In genomic region chr17:78970834-78971763, GRCh38 we compare ENCODE assay signal across 8 cellular contexts. TPM values are rescaled to one million over a fixed set of nuclear protein-coding genes. Genes with fewer than 3 reads are reported as not detected.
DNase-seq lines count a peak whose midpoint lies in the region; ATAC-seq and TF ChIP-seq lines count a peak whose summit lies in the region.

No MANE protein-coding gene starts in this region.

- peak; percentile 61 to 75 for ATAC-seq in activated naive CD4-positive, alpha-beta T cell treated with anti-CD3 and anti-CD28 coated beads, Interleukin-2, amount 50 U/mL, for 72 hours
- ATAC-seq in upper lobe of right lung (peak; percentile 71), HG03457 (IDR thresholded peaks at IDR 0.05; ENCODE audit: unreplicated experiment) (no peak)

- H3K4me1 Mint-ChIP-seq in glutamatergic neuron (ENCODE audit: low read depth, unreplicated experiment) = peaks cover 27% of the 10 kb centered on the region

- H3K36me3 ChIP-seq in SU-DHL-6 (ENCODE audit: low read length) (no peaks in the 10 kb centered on the region), upper lobe of right lung (no peaks in the 10 kb centered on the region)

- no peaks in the 10 kb centered on the region for H3K36me3 Mint-ChIP-seq in activated naive CD4-positive, alpha-beta T cell treated with anti-CD3 and anti-CD28 coated beads, Interleukin-2, amount 50 U/mL, for 72 hours
- H3K36me3 Mint-ChIP-seq in glutamatergic neuron (ENCODE audit: unreplicated experiment) = no peaks in the 10 kb centered on the region

- no peaks in the 10 kb centered on the region for H3K79me2 ChIP-seq in SU-DHL-6 (ENCODE audit: insufficient read depth, low read length)

- no peak overlapping the region for H3K4me2 ChIP-seq in SU-DHL-6 (ENCODE audit: low read depth, low read length, poor library complexity, severe bottlenecking)

- in situ Hi-C loops in G401 (cut with HindIII; ENCODE audit: low sequenced_read_pairs) = no loop called here

- H3K27ac Mint-ChIP-seq in activated naive CD4-positive, alpha-beta T cell treated with anti-CD3 and anti-CD28 coated beads, Interleukin-2, amount 50 U/mL, for 72 hours = peak overlapping the region; percentile 69 to 94
- peak overlapping the region; percentile 82 for H3K27ac Mint-ChIP-seq in glutamatergic neuron (ENCODE audit: unreplicated experiment)

- no peaks in the 10 kb centered on the region for H3K27me3 ChIP-seq in SU-DHL-6 (ENCODE audit: low read length)
- no peaks in the 10 kb centered on the region for H3K27me3 ChIP-seq in upper lobe of right lung

- H3K9me3 ChIP-seq in SU-DHL-6 (ENCODE audit: insufficient read depth, low read length) (no peaks in the 10 kb centered on the region), upper lobe of right lung (no peaks in the 10 kb centered on the region)

- H3K9me3 Mint-ChIP-seq in activated naive CD4-positive, alpha-beta T cell treated with anti-CD3 and anti-CD28 coated beads, Interleukin-2, amount 50 U/mL, for 72 hours = no peaks in the 10 kb centered on the region
- peaks cover 8% of the 10 kb centered on the region for H3K9me3 Mint-ChIP-seq in glutamatergic neuron (ENCODE audit: unreplicated experiment)

- H3K9ac ChIP-seq in SU-DHL-6 (ENCODE audit: low read length) = no peak overlapping the region

- H3F3A ChIP-seq in SU-DHL-6 (ENCODE audit: insufficient read depth) = no peaks in the 10 kb centered on the region

- DNase-seq in G401 (ENCODE audit: low spot score) (peak; percentile 87), NCI-H1048 (lab: John Stamatoyannopoulos, UW) (peak; percentile 32), glutamatergic neuron (peak; percentile 88), pons (ENCODE audit: low spot score) (peak; percentile 78), upper lobe of right lung (peak; percentile 85)
- DNase-seq in activated naive CD4-positive, alpha-beta T cell treated with anti-CD3 and anti-CD28 coated beads, Interleukin-2, amount 50 U/mL, for 72 hours (ENCODE audit: low spot score in 2 of 2) = peak; percentile 73 to 79

- H3K27ac ChIP-seq in SU-DHL-6 (ENCODE audit: low read depth, low read length) (no peak overlapping the region), upper lobe of right lung (no peak overlapping the region)

- no peaks in the 10 kb centered on the region for H4K20me1 ChIP-seq in SU-DHL-6 (ENCODE audit: low read depth, low read length)

- intact Hi-C loops in upper lobe of right lung (cut with DNase I) = loop anchor here (5.0 kb wide), 1 partner anchor 109 kb away; no protein-coding TSS in a partner anchor

- no peak overlapping the region for H2AFZ ChIP-seq in SU-DHL-6 (ENCODE audit: low read depth, low read length, severe bottlenecking)

- peaks cover 12% of the 10 kb centered on the region for H3K4me1 ChIP-seq in upper lobe of right lung

- H3K9me2 ChIP-seq in SU-DHL-6 (replicated peaks; ENCODE audit: insufficient read depth, low read length) = no peaks in the 10 kb centered on the region

- H3K4me3 Mint-ChIP-seq in glutamatergic neuron (ENCODE audit: unreplicated experiment) = peak overlapping the region; percentile 52

- TF ChIP-seq CTCF in SU-DHL-6 (IDR thresholded peaks at IDR 0.05; ENCODE audit: insufficient read depth, low read length, poor library complexity, severe bottlenecking) (peak; percentile 89), glutamatergic neuron (IDR thresholded peaks at IDR 0.05; ENCODE audit: partially characterized antibody, unreplicated experiment) (peak; percentile 86), upper lobe of right lung (IDR thresholded peaks at IDR 0.05) (peak; percentile 90)

- H3K27me3 Mint-ChIP-seq in glutamatergic neuron (ENCODE audit: unreplicated experiment) = peaks cover 17% of the 10 kb centered on the region

- H3K4me3 ChIP-seq in SU-DHL-6 (ENCODE audit: insufficient read depth, low read length, poor library complexity, severe bottlenecking) (no peak overlapping the region), upper lobe of right lung (no peak overlapping the region)

RNA-seq across cellular contexts. Expression of gene LGALS3BP, which starts 8.6 kb away (rescaled TPM):
- 24.1 and 44.7 TPM in 2 replicates for total RNA-seq in G401 (2014; rRNA removed; shearing (Covaris generic))
- total RNA-seq in activated naive CD4-positive, alpha-beta T cell treated with anti-CD3 and anti-CD28 coated beads, Interleukin-2, amount 50 U/mL, for 72 hours = 10 to 100 TPM; 71.3 to 95.6 TPM
- total RNA-seq in glutamatergic neuron (ENCODE audit: unreplicated experiment) (30.3 TPM), upper lobe of right lung (405 TPM)

RNA-seq across cellular contexts. Expression of gene CANT1, which starts 38.5 kb away (rescaled TPM):
- 66.1 and 80.1 TPM in 2 replicates for total RNA-seq in G401 (2014; rRNA removed; shearing (Covaris generic))
- 10 to 100 TPM; 54.7 to 57.0 TPM for total RNA-seq in activated naive CD4-positive, alpha-beta T cell treated with anti-CD3 and anti-CD28 coated beads, Interleukin-2, amount 50 U/mL, for 72 hours
- total RNA-seq in glutamatergic neuron (ENCODE audit: unreplicated experiment) = 33.3 TPM
- 59.6 TPM for total RNA-seq in upper lobe of right lung

RNA-seq across cellular contexts. Expression of gene TIMP2, which starts 45.9 kb away (rescaled TPM):
- 32.4 and 37.5 TPM in 2 replicates for total RNA-seq in G401 (2014; rRNA removed; shearing (Covaris generic))
- total RNA-seq in activated naive CD4-positive, alpha-beta T cell treated with anti-CD3 and anti-CD28 coated beads, Interleukin-2, amount 50 U/mL, for 72 hours = 1 to 10 TPM; 1.1 TPM
- total RNA-seq in glutamatergic neuron (ENCODE audit: unreplicated experiment) (121 TPM), upper lobe of right lung (318 TPM)

RNA-seq across cellular contexts. Expression of gene C1QTNF1, which starts 52.9 kb away (rescaled TPM):
- not detected in 2 replicates for total RNA-seq in G401 (2014; rRNA removed; shearing (Covaris generic))
- not detected for total RNA-seq in activated naive CD4-positive, alpha-beta T cell treated with anti-CD3 and anti-CD28 coated beads, Interleukin-2, amount 50 U/mL, for 72 hours
- total RNA-seq in glutamatergic neuron (ENCODE audit: unreplicated experiment) = 0.15 TPM
- 28.3 TPM for total RNA-seq in upper lobe of right lung

Comparison
In these comparisons a context has a peak if more than half of its experiments do, and no peak if none do; other contexts are left out.
1. DNase-seq: peak in every context shown above with its lines; median percentile 88 in glutamatergic neuron; 87 in G401; 85 in upper lobe of right lung; 78 in pons; 76 in activated naive CD4-positive, alpha-beta T cell treated with anti-CD3 and anti-CD28 coated beads, Interleukin-2, amount 50 U/mL, for 72 hours; 32 in NCI-H1048.
2. RNA of gene TIMP2, which starts 45.9 kb away (total RNA-seq): 318 TPM in upper lobe of right lung (single experiment), 121 TPM in glutamatergic neuron (single experiment) and 32.4 to 37.5 TPM in G401; 1.1 TPM in activated naive CD4-positive, alpha-beta T cell treated with anti-CD3 and anti-CD28 coated beads, Interleukin-2, amount 50 U/mL, for 72 hours; every median in the first group is over 10 times any median in the second.
3. Peak in every context shown above with its lines, with median percentiles within 50 percentile points of each other: CTCF ChIP-seq.